Comparison of ENCODE assay signal across 8 cellular contexts in the genomic region with DNA sequence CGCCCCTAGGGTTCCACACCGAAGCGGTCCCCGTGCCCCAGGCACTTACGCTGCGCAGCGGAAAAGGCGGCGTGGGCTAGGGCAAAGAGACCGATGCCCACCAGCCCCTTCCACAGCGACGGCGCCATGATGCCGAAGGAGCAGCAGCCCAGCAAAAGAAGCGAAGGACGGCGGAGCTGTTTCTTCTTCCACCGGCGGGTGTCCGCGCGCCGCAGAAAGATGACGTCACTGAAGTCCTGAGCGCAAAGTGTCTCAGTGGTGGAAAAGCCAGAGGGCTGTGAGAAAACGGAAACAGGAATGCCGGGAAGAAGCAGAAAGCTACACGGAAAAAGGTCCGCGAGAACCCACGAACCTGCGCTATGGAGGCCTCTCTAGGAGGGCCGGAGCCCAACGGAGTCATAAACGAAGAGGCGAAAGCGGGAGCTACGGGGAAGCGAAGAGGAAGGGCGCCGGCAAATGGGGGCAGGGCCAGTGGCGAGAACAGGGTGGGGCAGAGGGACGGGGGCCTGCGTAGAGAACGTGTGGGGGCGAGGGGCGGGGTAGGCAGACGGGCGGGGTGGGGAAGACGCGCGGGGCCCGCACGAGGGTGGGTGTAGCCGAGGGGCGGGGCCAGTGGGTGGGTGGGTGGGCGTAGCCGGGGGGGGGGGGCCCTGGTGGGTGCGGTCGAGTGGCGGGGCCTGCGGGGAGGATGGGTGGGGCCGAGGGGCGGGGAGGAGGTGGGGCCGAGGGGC. TPM values are rescaled to one million over a fixed set of nuclear protein-coding genes. Genes with fewer than 3 reads are reported as not detected.
DNase-seq lines count a peak whose midpoint lies in the region; ATAC-seq and TF ChIP-seq lines count a peak whose summit lies in the region.

TSS of gene MMGT1 (minus strand) at position 441 of the 731 bp plus-strand sequence. CDS start at position 128, 313 bp downstream.

- peak within 1 kb of the TSS; percentile 96 for H3K27ac ChIP-seq in AG04450 (ENCODE audit: low read depth, low read length)

- no peak for TF ChIP-seq CTCF in AG04450 (IDR thresholded peaks at IDR 0.05; ENCODE audit: low read depth, low read length)

- peak; percentile 83 for ATAC-seq in GM19023 (IDR thresholded peaks at IDR 0.05; ENCODE audit: unreplicated experiment)
- ATAC-seq in HG03196 (IDR thresholded peaks at IDR 0.05; ENCODE audit: unreplicated experiment): peak; percentile 70

- POLR2A ChIA-PET in AG04450 (lab: Yijun Ruan, JAX): no interaction called here

- H3K4me3 ChIP-seq in AG04450 (ENCODE audit: low read depth, low read length): peak within 1 kb of the TSS; percentile 82

- CTCF ChIA-PET in AG04450 (lab: Charles Lee): interaction anchor here (0.8 kb wide), 1 partner anchor 292 kb away, joined by 3 read pairs; no protein-coding TSS in a partner anchor

- H3K9me3 ChIP-seq in AG04450 (ENCODE audit: control insufficient read depth, insufficient read depth, low read length): no peaks in the 10 kb centered on the region

- DNase-seq in AG04450 (ENCODE audit: low read depth, low spot score) (peak; percentile 47), NCI-H345 treated with DMSO at 0.1 percent for 48 hours (lab: John Stamatoyannopoulos, UW; ENCODE audit: unreplicated experiment) (peak; percentile 55), iris pigment epithelial cell (ENCODE audit: low read depth) (peak; percentile 80)
- DNase-seq in activated CD4-positive, CD25-positive, alpha-beta regulatory T cell treated with anti-CD3 and anti-CD28 coated beads, Interleukin-2, amount 50 U/mL, for 16 hours (ENCODE audit: low read depth, low spot score): peak; percentile 51
- DNase-seq in central memory CD4-positive, alpha-beta T cell: peak; percentile 79
- DNase-seq in stimulated activated CD4-positive, alpha-beta T cell treated with anti-CD3 and anti-CD28 coated beads, Interleukin-12 subunit alpha, Interleukin-12 subunit beta, amount 100 ng/mL, for 24 hours (ENCODE audit: low read depth in 2 of 2): peak; percentile 55 to 71

- H3K27me3 ChIP-seq in AG04450 (ENCODE audit: control insufficient read depth, insufficient read depth, low read length): no peaks in the 10 kb centered on the region

RNA-seq across cellular contexts. Expression of gene MMGT1, which starts in this region (rescaled TPM):
- polyA plus RNA-seq in AG04450 (2011; rRNA removed): 16.7 and 23.3 TPM in 2 replicates
- polyA minus RNA-seq in AG04450 (2011; rRNA and poly(A)+ RNA removed): 11.4 and 20.7 TPM in 2 replicates

Comparison
In these comparisons a context has a peak if more than half of its experiments do, and no peak if none do; other contexts are left out.
1. Peak in every context shown above with its lines: DNase-seq, ATAC-seq, H3K4me3 ChIP-seq and H3K27ac ChIP-seq.